Comparison of ENCODE assay signal across 19 cellular contexts in the genomic region with DNA sequence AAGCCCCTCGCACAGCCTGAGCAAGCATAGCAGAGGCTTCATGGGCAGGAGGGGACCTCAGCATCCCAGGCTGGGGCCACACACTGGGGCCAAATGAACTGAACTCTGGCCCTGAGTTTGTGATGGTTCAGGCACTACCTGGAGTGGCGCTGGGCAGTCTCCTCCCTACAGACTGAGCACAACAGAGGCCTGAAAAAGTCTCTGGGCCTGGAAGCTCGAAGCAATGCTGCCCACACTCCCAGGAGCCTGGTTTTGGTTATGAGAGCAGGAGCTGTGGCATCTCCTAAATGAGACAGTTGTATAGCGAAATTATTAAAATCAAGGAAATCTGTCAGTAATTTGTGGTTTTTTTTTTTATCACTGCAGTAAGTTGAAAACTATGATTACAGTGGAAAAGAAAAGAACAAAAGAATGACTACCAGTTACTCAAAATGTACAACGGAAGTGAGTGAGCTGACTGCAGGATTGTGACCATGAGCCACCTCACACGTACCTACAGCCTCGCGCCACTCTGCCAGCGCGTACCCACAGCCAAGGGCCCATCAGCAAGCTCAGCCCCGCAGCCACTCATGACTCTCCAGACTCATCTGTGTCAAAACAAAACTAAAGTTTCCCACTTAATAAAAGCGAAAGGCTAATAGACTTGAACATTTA.
DNase-seq lines count a peak whose midpoint lies in the region; ATAC-seq and TF ChIP-seq lines count a peak whose summit lies in the region.
"Had no signal": no experiment of that assay in that cellular context is flagged by ENCODE, and none has a peak within 500 bp of the region (broad histone marks: within the 10 kb centered on the region; RNA-seq: fewer than 3 reads in every experiment).

No MANE protein-coding gene starts in this region.

- H3K27me3 ChIP-seq in OCI-LY3 (ENCODE audit: low read depth, low read length), result no peaks in the 10 kb centered on the region
- no peaks in the 10 kb centered on the region for H3K27me3 ChIP-seq in BE2C
- no peaks in the 10 kb centered on the region for H3K27me3 ChIP-seq in tibial artery
- H3K27me3 ChIP-seq: cardiac muscle cell, stomach, vagina had no signal

- H3K79me2 ChIP-seq in OCI-LY3 (ENCODE audit: low read length), result no peaks in the 10 kb centered on the region

- peak; percentile 51 to 66 for DNase-seq in activated CD4-positive, alpha-beta T cell treated with anti-CD3 and anti-CD28 coated beads, Interleukin-2, amount 50 U/mL, for 48 hours
- DNase-seq in activated CD4-positive, alpha-beta T cell treated with anti-CD3 and anti-CD28 coated beads, Interleukin-2, amount 10 ng/mL, durations not matched to agents 24 days and 14 days, result no peak
- DNase-seq in lung microvascular endothelial cell (ENCODE audit: low read depth in 2 of 2), result peak; percentile 57 to 58
- DNase-seq in BE2C, result no peak
- no peak for DNase-seq in tibial artery
- DNase-seq: activated CD4-positive, alpha-beta T cell treated with anti-CD3 and anti-CD28 coated beads, Interleukin-2, amount 50 U/mL, for 1 hour; activated naive CD8-positive, alpha-beta T cell treated with anti-CD3 and anti-CD28 coated beads, Interleukin-2, amount 10 ng/mL, durations not matched to agents 7 days and 5 days; immature natural killer cell; nephron progenitor cell; stomach had no signal

- H3K9ac ChIP-seq in OCI-LY3 (ENCODE audit: low read length), result peak overlapping the region; percentile 63

- peak overlapping the region; percentile 27; the same call in 1 of the 2 replicates for H3K4me3 ChIP-seq in OCI-LY3 (ENCODE audit: low read length)
- no peak overlapping the region for H3K4me3 ChIP-seq in BE2C (ENCODE audit: low read depth, low read length)
- no peak overlapping the region for H3K4me3 ChIP-seq in tibial artery
- H3K4me3 ChIP-seq: A549, cardiac muscle cell, stomach, vagina had no signal

- no peaks in the 10 kb centered on the region for H3K36me3 ChIP-seq in OCI-LY3 (replicated peaks; ENCODE audit: low read depth, low read length)
- H3K36me3 ChIP-seq in BE2C, result no peaks in the 10 kb centered on the region
- no peaks in the 10 kb centered on the region for H3K36me3 ChIP-seq in tibial artery
- H3K36me3 ChIP-seq: cardiac muscle cell, vagina had no signal

- peak overlapping the region; percentile 84 for H3K27ac ChIP-seq in OCI-LY3 (ENCODE audit: low read length)
- H3K27ac ChIP-seq in tibial artery, result no peak overlapping the region
- H3K27ac ChIP-seq: A549, cardiac muscle cell, RWPE1, stomach, vagina had no signal

- TF ChIP-seq CTCF in OCI-LY3 (IDR thresholded peaks at IDR 0.05; ENCODE audit: low read depth, low read length), result no peak
- TF ChIP-seq CTCF in BE2C (IDR thresholded peaks at IDR 0.05; ENCODE audit: low read depth, low read length), result no peak
- no peak for TF ChIP-seq CTCF in tibial artery (IDR thresholded peaks at IDR 0.05)

- intact Hi-C loops in activated CD4-positive, alpha-beta T cell treated with anti-CD3 and anti-CD28 coated beads, Interleukin-2, amount 10 ng/mL, durations not matched to agents 24 days and 14 days (cut with micrococcal nuclease), result no loop called here
- intact Hi-C loops in tibial artery (cut with DNase I; ENCODE audit: low total_unique reads), result loop anchor here (10.0 kb wide), 1 partner anchor 82 kb away; no protein-coding TSS in a partner anchor

- H3K4me3 Mint-ChIP-seq in activated CD4-positive, alpha-beta T cell treated with anti-CD3 and anti-CD28 coated beads, Interleukin-2, amount 10 ng/mL, durations not matched to agents 24 days and 14 days, result no peak overlapping the region
- H3K4me3 Mint-ChIP-seq: activated naive CD8-positive, alpha-beta T cell treated with anti-CD3 and anti-CD28 coated beads, Interleukin-2, amount 10 ng/mL, durations not matched to agents 7 days and 5 days; immature natural killer cell; memory B cell; nephron progenitor cell had no signal

- no peaks in the 10 kb centered on the region for H3K9me3 ChIP-seq in OCI-LY3 (ENCODE audit: insufficient read depth, low read length)
- H3K9me3 ChIP-seq in BE2C, result no peaks in the 10 kb centered on the region
- no peaks in the 10 kb centered on the region for H3K9me3 ChIP-seq in tibial artery
- H3K9me3 ChIP-seq: A549, stomach, vagina had no signal

- peak; percentile 75 for ATAC-seq in GM18867 (IDR thresholded peaks at IDR 0.05; ENCODE audit: unreplicated experiment)
- ATAC-seq in GM21447 (IDR thresholded peaks at IDR 0.05; ENCODE audit: unreplicated experiment), result no peak
- ATAC-seq: A549 had no signal

- H3K4me1 Mint-ChIP-seq in activated CD4-positive, alpha-beta T cell treated with anti-CD3 and anti-CD28 coated beads, Interleukin-2, amount 10 ng/mL, durations not matched to agents 24 days and 14 days, result no peaks in the 10 kb centered on the region
- H3K4me1 Mint-ChIP-seq: activated naive CD8-positive, alpha-beta T cell treated with anti-CD3 and anti-CD28 coated beads, Interleukin-2, amount 10 ng/mL, durations not matched to agents 7 days and 5 days had no signal

- H3K4me1 ChIP-seq in OCI-LY3 (ENCODE audit: low read length) (peaks cover 27% of the 10 kb centered on the region), BE2C (peaks cover 4% of the 10 kb centered on the region), tibial artery (peaks cover 0 to 25% (median 13%) of the 10 kb centered on the region in 4 donors)
- H3K4me1 ChIP-seq: A549, stomach had no signal

- no peaks in the 10 kb centered on the region for H3K27me3 Mint-ChIP-seq in activated CD4-positive, alpha-beta T cell treated with anti-CD3 and anti-CD28 coated beads, Interleukin-2, amount 10 ng/mL, durations not matched to agents 24 days and 14 days
- H3K27me3 Mint-ChIP-seq: activated naive CD8-positive, alpha-beta T cell treated with anti-CD3 and anti-CD28 coated beads, Interleukin-2, amount 10 ng/mL, durations not matched to agents 7 days and 5 days; CD8-positive, alpha-beta memory T cell; memory B cell had no signal

- no peaks in the 10 kb centered on the region for H3K9me3 Mint-ChIP-seq in activated CD4-positive, alpha-beta T cell treated with anti-CD3 and anti-CD28 coated beads, Interleukin-2, amount 10 ng/mL, durations not matched to agents 24 days and 14 days
- H3K9me3 Mint-ChIP-seq: activated naive CD8-positive, alpha-beta T cell treated with anti-CD3 and anti-CD28 coated beads, Interleukin-2, amount 10 ng/mL, durations not matched to agents 7 days and 5 days; CD8-positive, alpha-beta memory T cell; immature natural killer cell; memory B cell had no signal

- no peaks in the 10 kb centered on the region for H4K20me1 ChIP-seq in OCI-LY3 (ENCODE audit: insufficient read depth, low read length)

- H3K36me3 Mint-ChIP-seq in activated CD4-positive, alpha-beta T cell treated with anti-CD3 and anti-CD28 coated beads, Interleukin-2, amount 10 ng/mL, durations not matched to agents 24 days and 14 days (ENCODE audit: low read depth), result no peaks in the 10 kb centered on the region

- peak overlapping the region; percentile 71 for H3K4me2 ChIP-seq in OCI-LY3 (ENCODE audit: low read length)
- H3K4me2 ChIP-seq: A549 had no signal

- H2AFZ ChIP-seq in OCI-LY3 (ENCODE audit: low read depth, low read length), result peak overlapping the region; percentile 81

- no peak overlapping the region for H3K27ac Mint-ChIP-seq in activated CD4-positive, alpha-beta T cell treated with anti-CD3 and anti-CD28 coated beads, Interleukin-2, amount 10 ng/mL, durations not matched to agents 24 days and 14 days
- H3K27ac Mint-ChIP-seq: activated naive CD8-positive, alpha-beta T cell treated with anti-CD3 and anti-CD28 coated beads, Interleukin-2, amount 10 ng/mL, durations not matched to agents 7 days and 5 days; immature natural killer cell; memory B cell; nephron progenitor cell had no signal

Comparison
In these comparisons a context has a peak if more than half of its experiments do, and no peak if none do; other contexts are left out.
1. DNase-seq: peak in activated CD4-positive, alpha-beta T cell treated with anti-CD3 and anti-CD28 coated beads, Interleukin-2, amount 50 U/mL, for 48 hours (2 of 2) and lung microvascular endothelial cell (2 of 2); none in activated CD4-positive, alpha-beta T cell treated with anti-CD3 and anti-CD28 coated beads, Interleukin-2, amount 10 ng/mL, durations not matched to agents 24 days and 14 days (single experiment), BE2C (single experiment) and tibial artery (0 of 2).